1 cellular context compared by ENCODE assay signal in genomic region chr16:75197522-75198134, GRCh38.
TF ChIP-seq lines count a peak whose summit lies in the region.

No MANE protein-coding gene starts in this region.

TF ChIP-seq in HepG2, 621 proteins besides CTCF, POLR2A, EP300 and RAD21 (continues in another document):
- TF ChIP-seq MAFF (IDR thresholded peaks at IDR 0.05; ENCODE audit: low read depth, low read length) = no peak
- TF ChIP-seq ZBTB33 (CRISPR knock-in tag; IDR thresholded peaks at IDR 0.05) = peak; percentile 23; the same call in 1 of the 2 replicates
- no peak for TF ChIP-seq ETS1 (CRISPR knock-in tag; IDR thresholded peaks at IDR 0.05)
- no peak for TF ChIP-seq ZNF776 (CRISPR knock-in tag; IDR thresholded peaks at IDR 0.05)
- TF ChIP-seq AKAP8 (CRISPR knock-in tag; IDR thresholded peaks at IDR 0.05) = no peak
- no peak for TF ChIP-seq ZHX2 (IDR thresholded peaks at IDR 0.05; ENCODE audit: low read depth)
- no peak for TF ChIP-seq ZHX2 (CRISPR knock-in tag; IDR thresholded peaks at IDR 0.05; ENCODE audit: borderline replicate concordance)
- no peak for TF ChIP-seq SMAD3 (CRISPR knock-in tag; IDR thresholded peaks at IDR 0.05)
- no peak for TF ChIP-seq RARA (CRISPR knock-in tag; IDR thresholded peaks at IDR 0.05)
- TF ChIP-seq ATF7-NPFF (CRISPR knock-in tag; IDR thresholded peaks at IDR 0.05; ENCODE audit: low read depth) = no peak
- 0 out of 2 replicates have a peak, but pooled peaks have one; percentile 9 for TF ChIP-seq SMAD1 (CRISPR knock-in tag; IDR thresholded peaks at IDR 0.05; ENCODE audit: borderline replicate concordance, low read depth)
- 0 out of 2 replicates have a peak, but pooled peaks have one; percentile 6 for TF ChIP-seq NFYB (CRISPR knock-in tag; IDR thresholded peaks at IDR 0.05)
- TF ChIP-seq MXI1 (IDR thresholded peaks at IDR 0.05; ENCODE audit: borderline replicate concordance, low read depth, low read length) = no peak
- no peak for TF ChIP-seq NCOA5 (CRISPR knock-in tag; IDR thresholded peaks at IDR 0.05)
- TF ChIP-seq XRCC5 (optimal IDR thresholded peaks at IDR 0.05; ENCODE audit: low read length) = peak; percentile 14
- no peak for TF ChIP-seq CENPBD1 (CRISPR knock-in tag; IDR thresholded peaks at IDR 0.05; ENCODE audit: borderline replicate concordance, low read depth)
- TF ChIP-seq HNRNPLL (IDR thresholded peaks at IDR 0.05; ENCODE audit: low read depth, low read length, poor library complexity, severe bottlenecking) = no peak
- TF ChIP-seq ZNF747 (CRISPR knock-in tag; IDR thresholded peaks at IDR 0.05; ENCODE audit: borderline replicate concordance) = no peak
- no peak for TF ChIP-seq SP4 (CRISPR knock-in tag; IDR thresholded peaks at IDR 0.05)
- no peak for TF ChIP-seq HNF4G (IDR thresholded peaks at IDR 0.05; ENCODE audit: borderline replicate concordance, low read depth, low read length)
- no peak for TF ChIP-seq HNF4G (CRISPR knock-in tag; IDR thresholded peaks at IDR 0.05; ENCODE audit: borderline replicate concordance, low read depth)
- TF ChIP-seq TP53 (CRISPR knock-in tag; conservative IDR thresholded peaks at IDR 0.05) = no peak
- TF ChIP-seq ZBED4 (CRISPR knock-in tag; IDR thresholded peaks at IDR 0.05; ENCODE audit: borderline replicate concordance) = no peak
- TF ChIP-seq HOXD1 (CRISPR knock-in tag; IDR thresholded peaks at IDR 0.05) = no peak
- TF ChIP-seq KDM1A (CRISPR knock-in tag; IDR thresholded peaks at IDR 0.05) = no peak
- no peak for TF ChIP-seq ZNF225 (CRISPR knock-in tag; IDR thresholded peaks at IDR 0.05)
- TF ChIP-seq MBD4 (IDR thresholded peaks at IDR 0.05; ENCODE audit: borderline replicate concordance, low read length) = no peak
- TF ChIP-seq STAG1 (CRISPR knock-in tag; IDR thresholded peaks at IDR 0.05) = peak; percentile 37
- TF ChIP-seq SKIL (CRISPR knock-in tag; IDR thresholded peaks at IDR 0.05; ENCODE audit: borderline replicate concordance) = no peak
- TF ChIP-seq GRHL1 (CRISPR knock-in tag; conservative IDR thresholded peaks at IDR 0.05) = no peak
- no peak for TF ChIP-seq ZNF780A (CRISPR knock-in tag; IDR thresholded peaks at IDR 0.05)
- TF ChIP-seq HDAC2 (CRISPR knock-in tag; IDR thresholded peaks at IDR 0.05) = no peak
- TF ChIP-seq ZNF775 (CRISPR knock-in tag; IDR thresholded peaks at IDR 0.05; ENCODE audit: borderline replicate concordance) = no peak
- TF ChIP-seq MTERF4 (CRISPR knock-in tag; IDR thresholded peaks at IDR 0.05) = no peak
- no peak for TF ChIP-seq DNMT1 (CRISPR knock-in tag; IDR thresholded peaks at IDR 0.05)
- TF ChIP-seq PRDM15 (CRISPR knock-in tag; IDR thresholded peaks at IDR 0.05) = peak; percentile 97
